6 cellular contexts compared by ENCODE assay signal in genomic region chr13:94526956-94527355, GRCh38. TPM values are rescaled to one million over a fixed set of nuclear protein-coding genes. Genes with fewer than 3 reads are reported as not detected.
"Had no signal": no experiment of that assay in that cellular context is flagged by ENCODE, and none has a peak within 500 bp of the region (broad histone marks: within the 10 kb centered on the region; RNA-seq: fewer than 3 reads in every experiment).

No MANE protein-coding gene starts in this region.

RNA-seq across cellular contexts. Expression of gene DCT, which starts 47.5 kb away (rescaled TPM):
- total RNA-seq: ascending aorta, dermis microvascular lymphatic vessel endothelial cell, epithelial cell of proximal tubule, esophagus mucosa, WTC11 had no signal
- polyA plus RNA-seq: cardiac muscle cell had no signal
